In the genomic region with DNA sequence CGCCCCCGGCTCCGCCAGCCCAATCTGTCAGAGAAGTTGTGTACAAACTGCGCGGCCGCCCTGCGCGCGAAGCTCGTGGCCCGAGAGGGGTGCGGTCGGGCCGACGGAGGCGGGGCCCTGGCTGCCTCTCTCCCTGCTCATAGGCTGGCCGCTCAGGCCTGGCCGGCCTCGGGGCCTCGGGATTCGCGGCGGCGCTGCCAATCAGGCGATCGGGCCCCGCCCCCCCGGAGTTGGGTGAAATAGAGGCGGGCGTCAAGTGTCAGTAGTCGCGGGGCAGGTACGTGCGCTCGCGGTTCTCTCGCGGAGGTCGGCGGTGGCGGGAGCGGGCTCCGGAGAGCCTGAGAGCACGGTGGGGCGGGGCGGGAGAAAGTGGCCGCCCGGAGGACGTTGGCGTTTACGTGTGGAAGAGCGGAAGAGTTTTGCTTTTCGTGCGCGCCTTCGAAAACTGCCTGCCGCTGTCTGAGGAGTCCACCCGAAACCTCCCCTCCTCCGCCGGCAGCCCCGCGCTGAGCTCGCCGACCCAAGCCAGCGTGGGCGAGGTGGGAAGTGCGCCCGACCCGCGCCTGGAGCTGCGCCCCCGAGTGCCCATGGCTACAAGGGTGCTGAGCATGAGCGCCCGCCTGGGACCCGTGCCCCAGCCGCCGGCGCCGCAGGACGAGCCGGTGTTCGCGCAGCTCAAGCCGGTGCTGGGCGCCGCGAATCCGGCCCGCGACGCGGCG, we compare ENCODE assay signal across 8 cellular contexts. TPM values are rescaled to one million over a fixed set of nuclear protein-coding genes. Genes with fewer than 3 reads are reported as not detected.
DNase-seq lines count a peak whose midpoint lies in the region; ATAC-seq and TF ChIP-seq lines count a peak whose summit lies in the region.

Gene KLF5 (plus strand): TSS at position 265 of the 719 bp plus-strand sequence. CDS start 323 bp downstream, at position 588.

- H3K4me3 Mint-ChIP-seq in chondrocyte (ENCODE audit: unreplicated experiment): peak within 1 kb of the TSS; percentile 94

- TF ChIP-seq CTCF in AG09319 (IDR thresholded peaks at IDR 0.05; ENCODE audit: low read depth, low read length): no peak
- TF ChIP-seq CTCF in chondrocyte (IDR thresholded peaks at IDR 0.05): no peak

- H3K27me3 Mint-ChIP-seq in chondrocyte (ENCODE audit: low read depth): no peaks in the 10 kb centered on the region

- DNase-seq in AG09319 (ENCODE audit: extremely low read depth, low read depth) (peak; percentile 78), NCI-H226 (peak; percentile 98), chondrocyte (ENCODE audit: low spot score) (peak; percentile 99), kidney glomerular epithelial cell (lab: John Stamatoyannopoulos, UW) (peak; percentile 87)
- peak; percentile 94 for DNase-seq in activated CD4-positive, CD25-positive, alpha-beta regulatory T cell treated with anti-CD3 and anti-CD28 coated beads, Interleukin-2, amount 50 U/mL, for 72 hours
- peak; percentile 83 to 94 for DNase-seq in stimulated activated CD4-positive, alpha-beta T cell treated with anti-CD3 and anti-CD28 coated beads, Interleukin-1b, Interleukin-23, amount 100 ng/mL, for 1 hour (ENCODE audit: low read depth in 2 of 2)

- ATAC-seq in GM19023 (IDR thresholded peaks at IDR 0.05; ENCODE audit: unreplicated experiment): peak; percentile 98
- peak; percentile 97 for ATAC-seq in HG03175 (IDR thresholded peaks at IDR 0.05; ENCODE audit: unreplicated experiment)

- peaks cover 45% of the 10 kb centered on the region for H3K4me1 Mint-ChIP-seq in chondrocyte (ENCODE audit: low read depth)

- H3K36me3 Mint-ChIP-seq in chondrocyte (ENCODE audit: low read depth): peaks cover 8% of the 10 kb centered on the region

- H3K9me3 Mint-ChIP-seq in chondrocyte (ENCODE audit: low read depth): no peaks in the 10 kb centered on the region

- peak within 1 kb of the TSS; percentile 83 for H3K27ac Mint-ChIP-seq in chondrocyte (ENCODE audit: unreplicated experiment)

RNA-seq across cellular contexts. Expression of gene KLF5, which starts in this region (rescaled TPM):
- 7.0 to 8.4 TPM (median 7.9 TPM) in 3 replicates for total RNA-seq in chondrocyte

Comparison
In these comparisons a context has a peak if more than half of its experiments do, and no peak if none do; other contexts are left out.
1. Peak in every context shown above with its lines: DNase-seq and ATAC-seq.